ENCODE assay signal across 1 cellular context in the genomic region with DNA sequence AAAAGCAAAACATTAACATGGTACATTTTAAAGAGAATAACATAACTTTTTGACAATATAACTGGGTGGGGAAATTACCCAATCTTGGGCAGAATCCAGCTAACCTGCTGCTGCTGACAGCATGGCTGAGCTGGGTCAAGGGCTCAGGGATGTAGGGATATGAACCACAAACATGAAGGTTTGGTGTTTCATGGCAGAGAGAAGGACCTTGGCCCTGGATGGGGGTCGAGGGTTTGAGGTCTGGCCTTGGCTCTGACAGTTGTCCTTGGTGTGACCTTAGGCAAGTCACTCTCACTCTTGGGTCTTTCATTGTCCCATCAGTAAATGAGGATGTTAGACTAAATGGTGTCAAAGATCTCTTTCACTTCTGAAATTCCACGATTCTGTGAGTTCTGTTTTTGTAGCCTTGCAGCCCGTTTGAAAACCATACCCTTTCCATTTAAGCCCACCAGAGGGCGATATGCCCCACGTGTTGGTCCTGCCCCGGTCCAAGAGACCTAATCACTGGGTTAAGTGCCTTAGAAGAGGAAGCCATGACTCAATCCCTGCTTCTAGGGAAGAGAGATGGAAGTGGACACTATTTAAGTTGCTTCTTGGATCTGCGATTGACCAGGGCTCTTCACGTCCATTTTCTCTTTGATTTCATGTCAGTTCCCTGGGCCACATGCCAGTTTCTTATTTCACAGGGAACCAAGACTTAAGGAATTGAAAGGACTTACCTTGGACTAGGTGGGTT.
A peak's percentile ranks its signal among the peaks of the same experiment; 100 is the strongest.
TF ChIP-seq lines count a peak whose summit lies in the region.

No MANE protein-coding gene starts in this region.

TF ChIP-seq in HepG2, 621 proteins besides CTCF, POLR2A, EP300 and RAD21 (continued from another document and continues in another):
- TF ChIP-seq, protein P1, sequence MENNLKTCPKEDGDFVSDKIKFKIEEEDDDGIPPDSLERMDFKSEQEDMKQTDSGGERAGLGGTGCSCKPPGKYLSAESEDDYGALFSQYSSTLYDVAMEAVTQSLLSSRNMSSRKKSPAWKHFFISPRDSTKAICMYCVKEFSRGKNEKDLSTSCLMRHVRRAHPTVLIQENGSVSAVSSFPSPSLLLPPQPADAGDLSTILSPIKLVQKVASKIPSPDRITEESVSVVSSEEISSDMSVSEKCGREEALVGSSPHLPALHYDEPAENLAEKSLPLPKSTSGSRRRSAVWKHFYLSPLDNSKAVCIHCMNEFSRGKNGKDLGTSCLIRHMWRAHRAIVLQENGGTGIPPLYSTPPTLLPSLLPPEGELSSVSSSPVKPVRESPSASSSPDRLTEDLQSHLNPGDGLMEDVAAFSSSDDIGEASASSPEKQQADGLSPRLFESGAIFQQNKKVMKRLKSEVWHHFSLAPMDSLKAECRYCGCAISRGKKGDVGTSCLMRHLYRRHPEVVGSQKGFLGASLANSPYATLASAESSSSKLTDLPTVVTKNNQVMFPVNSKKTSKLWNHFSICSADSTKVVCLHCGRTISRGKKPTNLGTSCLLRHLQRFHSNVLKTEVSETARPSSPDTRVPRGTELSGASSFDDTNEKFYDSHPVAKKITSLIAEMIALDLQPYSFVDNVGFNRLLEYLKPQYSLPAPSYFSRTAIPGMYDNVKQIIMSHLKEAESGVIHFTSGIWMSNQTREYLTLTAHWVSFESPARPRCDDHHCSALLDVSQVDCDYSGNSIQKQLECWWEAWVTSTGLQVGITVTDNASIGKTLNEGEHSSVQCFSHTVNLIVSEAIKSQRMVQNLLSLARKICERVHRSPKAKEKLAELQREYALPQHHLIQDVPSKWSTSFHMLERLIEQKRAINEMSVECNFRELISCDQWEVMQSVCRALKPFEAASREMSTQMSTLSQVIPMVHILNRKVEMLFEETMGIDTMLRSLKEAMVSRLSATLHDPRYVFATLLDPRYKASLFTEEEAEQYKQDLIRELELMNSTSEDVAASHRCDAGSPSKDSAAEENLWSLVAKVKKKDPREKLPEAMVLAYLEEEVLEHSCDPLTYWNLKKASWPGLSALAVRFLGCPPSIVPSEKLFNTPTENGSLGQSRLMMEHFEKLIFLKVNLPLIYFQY (CRISPR knock-in tag; IDR thresholded peaks at IDR 0.05; ENCODE audit: borderline replicate concordance): 0 out of 2 replicates have a peak, but pooled peaks have one; percentile 21
- no peak for TF ChIP-seq ZNF121 (CRISPR knock-in tag; IDR thresholded peaks at IDR 0.05)
- 0 out of 2 replicates have a peak, but pooled peaks have one; percentile 21 for TF ChIP-seq FOXK1 (CRISPR knock-in tag; IDR thresholded peaks at IDR 0.05; ENCODE audit: borderline replicate concordance, low read depth)
- no peak for TF ChIP-seq FOXA3 (CRISPR knock-in tag; IDR thresholded peaks at IDR 0.05)
- TF ChIP-seq ZBTB20 (CRISPR knock-in tag; IDR thresholded peaks at IDR 0.05; ENCODE audit: borderline replicate concordance, low read depth): no peak
- no peak for TF ChIP-seq PHF5A (CRISPR knock-in tag; IDR thresholded peaks at IDR 0.05; ENCODE audit: low read depth, unreplicated experiment)
- TF ChIP-seq, protein P2, sequence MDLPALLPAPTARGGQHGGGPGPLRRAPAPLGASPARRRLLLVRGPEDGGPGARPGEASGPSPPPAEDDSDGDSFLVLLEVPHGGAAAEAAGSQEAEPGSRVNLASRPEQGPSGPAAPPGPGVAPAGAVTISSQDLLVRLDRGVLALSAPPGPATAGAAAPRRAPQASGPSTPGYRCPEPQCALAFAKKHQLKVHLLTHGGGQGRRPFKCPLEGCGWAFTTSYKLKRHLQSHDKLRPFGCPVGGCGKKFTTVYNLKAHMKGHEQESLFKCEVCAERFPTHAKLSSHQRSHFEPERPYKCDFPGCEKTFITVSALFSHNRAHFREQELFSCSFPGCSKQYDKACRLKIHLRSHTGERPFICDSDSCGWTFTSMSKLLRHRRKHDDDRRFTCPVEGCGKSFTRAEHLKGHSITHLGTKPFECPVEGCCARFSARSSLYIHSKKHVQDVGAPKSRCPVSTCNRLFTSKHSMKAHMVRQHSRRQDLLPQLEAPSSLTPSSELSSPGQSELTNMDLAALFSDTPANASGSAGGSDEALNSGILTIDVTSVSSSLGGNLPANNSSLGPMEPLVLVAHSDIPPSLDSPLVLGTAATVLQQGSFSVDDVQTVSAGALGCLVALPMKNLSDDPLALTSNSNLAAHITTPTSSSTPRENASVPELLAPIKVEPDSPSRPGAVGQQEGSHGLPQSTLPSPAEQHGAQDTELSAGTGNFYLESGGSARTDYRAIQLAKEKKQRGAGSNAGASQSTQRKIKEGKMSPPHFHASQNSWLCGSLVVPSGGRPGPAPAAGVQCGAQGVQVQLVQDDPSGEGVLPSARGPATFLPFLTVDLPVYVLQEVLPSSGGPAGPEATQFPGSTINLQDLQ (CRISPR knock-in tag; IDR thresholded peaks at IDR 0.05): no peak
- TF ChIP-seq KMT2B (CRISPR knock-in tag; IDR thresholded peaks at IDR 0.05): no peak
- 0 out of 3 replicates have a peak, but pooled peaks have one; percentile 22 for TF ChIP-seq MXI1 (IDR thresholded peaks at IDR 0.05; ENCODE audit: borderline replicate concordance, low read depth, low read length)
- TF ChIP-seq RXRB (CRISPR knock-in tag; IDR thresholded peaks at IDR 0.05; ENCODE audit: borderline replicate concordance): peak; percentile 39; the same call in 1 of the 2 replicates
- TF ChIP-seq ZNF530 (CRISPR knock-in tag; IDR thresholded peaks at IDR 0.05; ENCODE audit: low read depth): no peak
- TF ChIP-seq, protein P3, sequence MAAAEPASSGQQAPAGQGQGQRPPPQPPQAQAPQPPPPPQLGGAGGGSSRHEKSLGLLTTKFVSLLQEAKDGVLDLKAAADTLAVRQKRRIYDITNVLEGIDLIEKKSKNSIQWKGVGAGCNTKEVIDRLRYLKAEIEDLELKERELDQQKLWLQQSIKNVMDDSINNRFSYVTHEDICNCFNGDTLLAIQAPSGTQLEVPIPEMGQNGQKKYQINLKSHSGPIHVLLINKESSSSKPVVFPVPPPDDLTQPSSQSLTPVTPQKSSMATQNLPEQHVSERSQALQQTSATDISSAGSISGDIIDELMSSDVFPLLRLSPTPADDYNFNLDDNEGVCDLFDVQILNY (CRISPR knock-in tag; conservative IDR thresholded peaks at IDR 0.05): no peak
- TF ChIP-seq REPIN1 (CRISPR knock-in tag; IDR thresholded peaks at IDR 0.05; ENCODE audit: borderline replicate concordance, low read depth): 0 out of 2 replicates have a peak, but pooled peaks have one; percentile 22
- no peak for TF ChIP-seq DPF2 (CRISPR knock-in tag; IDR thresholded peaks at IDR 0.05; ENCODE audit: borderline replicate concordance, low read depth)
- TF ChIP-seq, protein P4, sequence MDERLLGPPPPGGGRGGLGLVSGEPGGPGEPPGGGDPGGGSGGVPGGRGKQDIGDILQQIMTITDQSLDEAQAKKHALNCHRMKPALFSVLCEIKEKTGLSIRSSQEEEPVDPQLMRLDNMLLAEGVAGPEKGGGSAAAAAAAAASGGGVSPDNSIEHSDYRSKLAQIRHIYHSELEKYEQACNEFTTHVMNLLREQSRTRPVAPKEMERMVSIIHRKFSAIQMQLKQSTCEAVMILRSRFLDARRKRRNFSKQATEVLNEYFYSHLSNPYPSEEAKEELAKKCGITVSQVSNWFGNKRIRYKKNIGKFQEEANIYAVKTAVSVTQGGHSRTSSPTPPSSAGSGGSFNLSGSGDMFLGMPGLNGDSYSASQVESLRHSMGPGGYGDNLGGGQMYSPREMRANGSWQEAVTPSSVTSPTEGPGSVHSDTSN (CRISPR knock-in tag; IDR thresholded peaks at IDR 0.05): no peak
- peak; percentile 15; the same call in 1 of the 2 replicates for TF ChIP-seq SALL1 (CRISPR knock-in tag; IDR thresholded peaks at IDR 0.05)
- no peak for TF ChIP-seq GFI1 (CRISPR knock-in tag; IDR thresholded peaks at IDR 0.05; ENCODE audit: borderline replicate concordance)
- TF ChIP-seq ZNF891 (CRISPR knock-in tag; IDR thresholded peaks at IDR 0.05): peak; percentile 58; the same call in 1 of the 2 replicates
- TF ChIP-seq, protein P5, sequence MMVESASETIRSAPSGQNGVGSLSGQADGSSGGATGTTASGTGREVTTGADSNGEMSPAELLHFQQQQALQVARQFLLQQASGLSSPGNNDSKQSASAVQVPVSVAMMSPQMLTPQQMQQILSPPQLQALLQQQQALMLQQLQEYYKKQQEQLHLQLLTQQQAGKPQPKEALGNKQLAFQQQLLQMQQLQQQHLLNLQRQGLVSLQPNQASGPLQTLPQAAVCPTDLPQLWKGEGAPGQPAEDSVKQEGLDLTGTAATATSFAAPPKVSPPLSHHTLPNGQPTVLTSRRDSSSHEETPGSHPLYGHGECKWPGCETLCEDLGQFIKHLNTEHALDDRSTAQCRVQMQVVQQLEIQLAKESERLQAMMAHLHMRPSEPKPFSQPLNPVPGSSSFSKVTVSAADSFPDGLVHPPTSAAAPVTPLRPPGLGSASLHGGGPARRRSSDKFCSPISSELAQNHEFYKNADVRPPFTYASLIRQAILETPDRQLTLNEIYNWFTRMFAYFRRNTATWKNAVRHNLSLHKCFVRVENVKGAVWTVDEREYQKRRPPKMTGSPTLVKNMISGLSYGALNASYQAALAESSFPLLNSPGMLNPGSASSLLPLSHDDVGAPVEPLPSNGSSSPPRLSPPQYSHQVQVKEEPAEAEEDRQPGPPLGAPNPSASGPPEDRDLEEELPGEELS (CRISPR knock-in tag; IDR thresholded peaks at IDR 0.05): no peak
- TF ChIP-seq ZNF776 (CRISPR knock-in tag; IDR thresholded peaks at IDR 0.05): no peak
- TF ChIP-seq ZMYM4 (CRISPR knock-in tag; IDR thresholded peaks at IDR 0.05): 0 out of 2 replicates have a peak, but pooled peaks have one; percentile 18
- 0 out of 2 replicates have a peak, but pooled peaks have one; percentile 28 for TF ChIP-seq CC2D1A (CRISPR knock-in tag; IDR thresholded peaks at IDR 0.05)
- TF ChIP-seq, protein P6, sequence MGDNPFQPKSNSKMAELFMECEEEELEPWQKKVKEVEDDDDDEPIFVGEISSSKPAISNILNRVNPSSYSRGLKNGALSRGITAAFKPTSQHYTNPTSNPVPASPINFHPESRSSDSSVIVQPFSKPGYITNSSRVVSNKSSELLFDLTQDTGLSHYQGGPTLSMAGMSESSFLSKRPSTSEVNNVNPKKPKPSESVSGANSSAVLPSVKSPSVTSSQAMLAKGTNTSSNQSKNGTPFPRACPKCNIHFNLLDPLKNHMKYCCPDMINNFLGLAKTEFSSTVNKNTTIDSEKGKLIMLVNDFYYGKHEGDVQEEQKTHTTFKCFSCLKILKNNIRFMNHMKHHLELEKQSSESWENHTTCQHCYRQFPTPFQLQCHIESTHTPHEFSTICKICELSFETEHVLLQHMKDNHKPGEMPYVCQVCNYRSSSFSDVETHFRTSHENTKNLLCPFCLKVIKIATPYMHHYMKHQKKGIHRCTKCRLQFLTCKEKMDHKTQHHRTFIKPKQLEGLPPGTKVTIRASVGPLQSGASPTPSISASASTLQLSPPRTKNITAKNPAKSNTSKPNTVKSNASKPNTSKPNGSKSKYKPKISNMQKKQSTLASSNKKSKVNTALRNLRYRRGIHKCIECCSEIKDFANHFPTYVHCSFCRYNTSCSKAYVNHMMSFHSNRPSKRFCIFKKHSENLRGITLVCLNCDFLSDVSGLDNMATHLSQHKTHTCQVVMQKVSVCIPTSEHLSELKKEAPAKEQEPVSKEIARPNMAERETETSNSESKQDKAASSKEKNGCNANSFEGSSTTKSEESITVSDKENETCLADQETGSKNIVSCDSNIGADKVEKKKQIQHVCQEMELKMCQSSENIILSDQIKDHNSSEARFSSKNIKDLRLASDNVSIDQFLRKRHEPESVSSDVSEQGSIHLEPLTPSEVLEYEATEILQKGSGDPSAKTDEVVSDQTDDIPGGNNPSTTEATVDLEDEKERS (CRISPR knock-in tag; IDR thresholded peaks at IDR 0.05): 0 out of 2 replicates have a peak, but pooled peaks have one; percentile 37
- TF ChIP-seq IRX3 (CRISPR knock-in tag; IDR thresholded peaks at IDR 0.05; ENCODE audit: borderline replicate concordance, low read depth): no peak
- no peak for TF ChIP-seq CHD2 (IDR thresholded peaks at IDR 0.05; ENCODE audit: low read depth, low read length)
- no peak for TF ChIP-seq YY1 (IDR thresholded peaks at IDR 0.05; ENCODE audit: insufficient read depth, insufficient replicate concordance, low read depth, low read length)
- TF ChIP-seq BRCA1 (CRISPR knock-in tag; IDR thresholded peaks at IDR 0.05): no peak
- TF ChIP-seq, protein P7, sequence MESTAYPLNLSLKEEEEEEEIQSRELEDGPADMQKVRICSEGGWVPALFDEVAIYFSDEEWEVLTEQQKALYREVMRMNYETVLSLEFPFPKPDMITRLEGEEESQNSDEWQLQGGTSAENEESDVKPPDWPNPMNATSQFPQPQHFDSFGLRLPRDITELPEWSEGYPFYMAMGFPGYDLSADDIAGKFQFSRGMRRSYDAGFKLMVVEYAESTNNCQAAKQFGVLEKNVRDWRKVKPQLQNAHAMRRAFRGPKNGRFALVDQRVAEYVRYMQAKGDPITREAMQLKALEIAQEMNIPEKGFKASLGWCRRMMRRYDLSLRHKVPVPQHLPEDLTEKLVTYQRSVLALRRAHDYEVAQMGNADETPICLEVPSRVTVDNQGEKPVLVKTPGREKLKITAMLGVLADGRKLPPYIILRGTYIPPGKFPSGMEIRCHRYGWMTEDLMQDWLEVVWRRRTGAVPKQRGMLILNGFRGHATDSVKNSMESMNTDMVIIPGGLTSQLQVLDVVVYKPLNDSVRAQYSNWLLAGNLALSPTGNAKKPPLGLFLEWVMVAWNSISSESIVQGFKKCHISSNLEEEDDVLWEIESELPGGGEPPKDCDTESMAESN (CRISPR knock-in tag; conservative IDR thresholded peaks at IDR 0.05): 0 out of 2 replicates have a peak, but pooled peaks have one; percentile 27
- TF ChIP-seq SOX6 (IDR thresholded peaks at IDR 0.05): no peak
- TF ChIP-seq SOX6 (CRISPR knock-in tag; IDR thresholded peaks at IDR 0.05): peak; percentile 35; the same call in 1 of the 2 replicates
- TF ChIP-seq MAF1 (CRISPR knock-in tag; IDR thresholded peaks at IDR 0.05; ENCODE audit: borderline replicate concordance): no peak
- no peak for TF ChIP-seq SP140L (CRISPR knock-in tag; IDR thresholded peaks at IDR 0.05; ENCODE audit: borderline replicate concordance)
- no peak for TF ChIP-seq RFX1 (IDR thresholded peaks at IDR 0.05)
- TF ChIP-seq, protein P8, sequence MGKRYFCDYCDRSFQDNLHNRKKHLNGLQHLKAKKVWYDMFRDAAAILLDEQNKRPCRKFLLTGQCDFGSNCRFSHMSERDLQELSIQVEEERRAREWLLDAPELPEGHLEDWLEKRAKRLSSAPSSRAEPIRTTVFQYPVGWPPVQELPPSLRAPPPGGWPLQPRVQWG (CRISPR knock-in tag; IDR thresholded peaks at IDR 0.05; ENCODE audit: borderline replicate concordance, low read depth): no peak
- TF ChIP-seq, protein P9, sequence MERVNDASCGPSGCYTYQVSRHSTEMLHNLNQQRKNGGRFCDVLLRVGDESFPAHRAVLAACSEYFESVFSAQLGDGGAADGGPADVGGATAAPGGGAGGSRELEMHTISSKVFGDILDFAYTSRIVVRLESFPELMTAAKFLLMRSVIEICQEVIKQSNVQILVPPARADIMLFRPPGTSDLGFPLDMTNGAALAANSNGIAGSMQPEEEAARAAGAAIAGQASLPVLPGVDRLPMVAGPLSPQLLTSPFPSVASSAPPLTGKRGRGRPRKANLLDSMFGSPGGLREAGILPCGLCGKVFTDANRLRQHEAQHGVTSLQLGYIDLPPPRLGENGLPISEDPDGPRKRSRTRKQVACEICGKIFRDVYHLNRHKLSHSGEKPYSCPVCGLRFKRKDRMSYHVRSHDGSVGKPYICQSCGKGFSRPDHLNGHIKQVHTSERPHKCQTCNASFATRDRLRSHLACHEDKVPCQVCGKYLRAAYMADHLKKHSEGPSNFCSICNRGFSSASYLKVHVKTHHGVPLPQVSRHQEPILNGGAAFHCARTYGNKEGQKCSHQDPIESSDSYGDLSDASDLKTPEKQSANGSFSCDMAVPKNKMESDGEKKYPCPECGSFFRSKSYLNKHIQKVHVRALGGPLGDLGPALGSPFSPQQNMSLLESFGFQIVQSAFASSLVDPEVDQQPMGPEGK (CRISPR knock-in tag; IDR thresholded peaks at IDR 0.05): no peak
